In genomic region chr9:16191691-16192402, GRCh38 we compare ENCODE assay signal across 1 cellular context.
A peak's percentile ranks its signal among the peaks of the same experiment; 100 is the strongest.
TF ChIP-seq lines count a peak whose summit lies in the region.

No MANE protein-coding gene starts in this region.

TF ChIP-seq in H1, 55 proteins besides CTCF, POLR2A, EP300 and RAD21 (continued from another document):
- TF ChIP-seq ATF3 (IDR thresholded peaks at IDR 0.05; ENCODE audit: insufficient read depth, low read depth, low read length), result 0 out of 2 replicates have a peak, but pooled peaks have one; percentile 21
- no peak for TF ChIP-seq SRF (IDR thresholded peaks at IDR 0.05; ENCODE audit: low read depth, low read length)
- TF ChIP-seq RXRA (IDR thresholded peaks at IDR 0.05; ENCODE audit: insufficient read depth, low read depth, low read length), result no peak
- no peak for TF ChIP-seq KDM1A (IDR thresholded peaks at IDR 0.05; ENCODE audit: borderline replicate concordance, low read length)
- peak; percentile 71 for TF ChIP-seq CREB1 (IDR thresholded peaks at IDR 0.05)
- TF ChIP-seq JUND (IDR thresholded peaks at IDR 0.05; ENCODE audit: low read length), result 0 out of 2 replicates have a peak, but pooled peaks have one; percentile 37
